In the genomic region with DNA sequence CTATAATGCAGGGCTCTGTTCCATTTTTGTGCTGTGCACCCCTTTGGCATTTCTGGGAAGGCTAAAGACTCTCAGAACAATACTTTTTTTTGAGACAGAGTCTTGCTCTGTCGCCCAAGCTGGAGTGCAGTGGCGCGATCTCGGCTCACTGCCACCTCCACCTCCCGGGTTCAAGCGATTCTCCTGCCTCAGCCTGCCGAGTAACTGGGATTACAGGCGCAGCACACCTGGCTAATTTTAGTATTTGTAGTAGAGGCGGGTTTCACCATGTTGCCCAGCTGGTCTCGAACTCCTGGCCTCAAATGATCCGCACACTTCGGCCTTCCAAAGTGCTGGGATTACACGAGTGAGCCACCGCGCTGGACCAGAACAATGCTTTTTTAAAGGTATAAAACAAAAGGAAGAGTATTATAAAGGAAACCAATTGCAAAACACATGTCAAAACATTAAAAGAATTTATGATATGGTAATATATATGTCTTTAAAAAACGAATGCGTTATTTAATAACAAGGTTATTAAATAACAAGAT, we compare ENCODE assay signal across 8 cellular contexts. TPM values are rescaled to one million over a fixed set of nuclear protein-coding genes. Genes with fewer than 3 reads are reported as not detected.
A peak's percentile ranks its signal among the peaks of the same experiment; 100 is the strongest.
DNase-seq lines count a peak whose midpoint lies in the region; ATAC-seq and TF ChIP-seq lines count a peak whose summit lies in the region.

No MANE protein-coding gene starts in this region.

- H3K27me3 Mint-ChIP-seq in activated naive CD4-positive, alpha-beta T cell treated with anti-CD3 and anti-CD28 coated beads, Interleukin-2, amount 50 U/mL, for 24 hours = no peaks in the 10 kb centered on the region

- H3K4me3 Mint-ChIP-seq in activated naive CD4-positive, alpha-beta T cell treated with anti-CD3 and anti-CD28 coated beads, Interleukin-2, amount 50 U/mL, for 24 hours = peak overlapping the region; percentile 96

- H3K4me3 ChIP-seq in ascending aorta (peak overlapping the region; percentile 77 to 83), lower lobe of right lung (peak overlapping the region; percentile 82), upper lobe of left lung (peak overlapping the region; percentile 62 to 84 (median 72))

- H3K36me3 ChIP-seq in ascending aorta (no peaks in the 10 kb centered on the region), lower lobe of right lung (no peaks in the 10 kb centered on the region), upper lobe of left lung (no peaks in the 10 kb centered on the region)

- H3K4me1 ChIP-seq in ascending aorta = peaks cover 16 to 36% of the 10 kb centered on the region in 2 donors
- peaks cover 50% of the 10 kb centered on the region for H3K4me1 ChIP-seq in lower lobe of right lung
- H3K4me1 ChIP-seq in upper lobe of left lung = peaks cover 43 to 56% (median 48%) of the 10 kb centered on the region in 4 donors

- peak overlapping the region; percentile 91 for H3K27ac Mint-ChIP-seq in activated naive CD4-positive, alpha-beta T cell treated with anti-CD3 and anti-CD28 coated beads, Interleukin-2, amount 50 U/mL, for 24 hours

- H3K27me3 ChIP-seq in ascending aorta (no peaks in the 10 kb centered on the region), lower lobe of right lung (ENCODE audit: low read depth) (no peaks in the 10 kb centered on the region), upper lobe of left lung (no peaks in the 10 kb centered on the region)

- DNase-seq in activated naive CD4-positive, alpha-beta T cell treated with Interleukin-2 at 50 U/mL for 16 hours = no peak
- DNase-seq in ascending aorta (ENCODE audit: low spot score in 2 of 2) (no peak), lower lobe of right lung (no peak), upper lobe of left lung (no peak), SKM-1 (lab: John Stamatoyannopoulos, UW; ENCODE audit: unreplicated experiment) (no peak)
- no peak for DNase-seq in stimulated activated CD4-positive, alpha-beta T cell treated with anti-CD3 and anti-CD28 coated beads, Interleukin-4, amount 100 ng/mL, for 1 hour

- TF ChIP-seq POLR2A in upper lobe of left lung (IDR thresholded peaks at IDR 0.05) = no peak

- peaks cover 53% of the 10 kb centered on the region for H3K4me1 Mint-ChIP-seq in activated naive CD4-positive, alpha-beta T cell treated with anti-CD3 and anti-CD28 coated beads, Interleukin-2, amount 50 U/mL, for 24 hours

- no peak for TF ChIP-seq EP300 in upper lobe of left lung (IDR thresholded peaks at IDR 0.05)

- ATAC-seq in lower lobe of right lung = peak in 1 of 2 donors; percentile 3
- no peak for ATAC-seq in upper lobe of left lung (ENCODE audit: low FRiP score in 2 of 2)
- ATAC-seq in GM18519 (IDR thresholded peaks at IDR 0.05; ENCODE audit: low FRiP score, unreplicated experiment) = no peak

- intact Hi-C loops in ascending aorta (cut with DNase I) = loop anchor here (2.0 to 10.0 kb wide), 3 partner anchors 25 to 911 kb away; no protein-coding TSS in a partner anchor
- intact Hi-C loops in lower lobe of right lung (cut with DNase I) = no loop called here

- WGBS in upper lobe of left lung, 2 donors = 41 to 46% methylated on average over 14 to 17 of the region's 17 CpGs

- no peak for TF ChIP-seq CTCF in ascending aorta (IDR thresholded peaks at IDR 0.05)
- TF ChIP-seq CTCF in lower lobe of right lung (IDR thresholded peaks at IDR 0.05) = no peak
- TF ChIP-seq CTCF in upper lobe of left lung (IDR thresholded peaks at IDR 0.05) = no peak

- H3K27ac ChIP-seq in ascending aorta (peak overlapping the region; percentile 91 to 93), lower lobe of right lung (peak overlapping the region; percentile 98), upper lobe of left lung (peak overlapping the region; percentile 95 to 98 (median 98))

- H3K36me3 Mint-ChIP-seq in activated naive CD4-positive, alpha-beta T cell treated with anti-CD3 and anti-CD28 coated beads, Interleukin-2, amount 50 U/mL, for 24 hours = peaks cover 4% of the 10 kb centered on the region

- no peaks in the 10 kb centered on the region for H3K9me3 Mint-ChIP-seq in activated naive CD4-positive, alpha-beta T cell treated with anti-CD3 and anti-CD28 coated beads, Interleukin-2, amount 50 U/mL, for 24 hours

- H3K9me3 ChIP-seq in ascending aorta = no peaks in the 10 kb centered on the region
- no peaks in the 10 kb centered on the region for H3K9me3 ChIP-seq in lower lobe of right lung
- no peaks in the 10 kb centered on the region for H3K9me3 ChIP-seq in upper lobe of left lung

RNA-seq across cellular contexts. Expression of gene SQOR, which starts 1.0 kb away (rescaled TPM):
- total RNA-seq in ascending aorta (61.4 TPM), lower lobe of right lung (97.1 TPM), upper lobe of left lung (100 to 1,000 TPM in 4 of 6 donors, 10 to 100 TPM in 2; 74.7 to 181 (median 110) TPM)

RNA-seq across cellular contexts. Expression of gene BLOC1S6, which starts 48.6 kb away (rescaled TPM):
- 15.4 TPM for total RNA-seq in ascending aorta
- 41.0 TPM for total RNA-seq in lower lobe of right lung
- total RNA-seq in upper lobe of left lung = 10 to 100 TPM; 20.9 to 51.6 (median 36.9) TPM
